ENCODE assay signal across 8 cellular contexts in genomic region chr17:72120878-72121163, GRCh38. TPM values are rescaled to one million over a fixed set of nuclear protein-coding genes. Genes with fewer than 3 reads are reported as not detected.
DNase-seq lines count a peak whose midpoint lies in the region; ATAC-seq, FAIRE-seq and TF ChIP-seq lines count a peak whose summit lies in the region.

TSS of gene SOX9 (plus strand) at chr17:72121020. CDS start at chr17:72121392, 372 bp downstream.

- intact Hi-C loops in Calu3 (cut with micrococcal nuclease; ENCODE audit: unreplicated experiment) = no loop called here

- peaks cover 49% of the 10 kb centered on the region for H3K27me3 Mint-ChIP-seq in Calu3 (ENCODE audit: unreplicated experiment)

- FAIRE-seq in GM19239 (lab: Jason Lieb, UNC) = peak; percentile 85

- peak; percentile 77 for ATAC-seq in HG03159 (IDR thresholded peaks at IDR 0.05; ENCODE audit: unreplicated experiment)

- H3K27ac Mint-ChIP-seq in Calu3 (ENCODE audit: unreplicated experiment) = peak within 1 kb of the TSS; percentile 97

- peaks cover 82% of the 10 kb centered on the region for H3K36me3 Mint-ChIP-seq in Calu3 (ENCODE audit: insufficient read depth, unreplicated experiment)

- peaks cover 27% of the 10 kb centered on the region for H3K27me3 ChIP-seq in kidney epithelial cell (ENCODE audit: control insufficient read depth, insufficient read depth, low read length)

- peak within 1 kb of the TSS; percentile 79 for H3K27ac ChIP-seq in substantia nigra (ENCODE audit: low read depth, low read length, poor library complexity, severe bottlenecking)

- TF ChIP-seq CTCF in Calu3 (IDR thresholded peaks at IDR 0.05; ENCODE audit: unreplicated experiment) = no peak
- no peak for TF ChIP-seq CTCF in kidney epithelial cell (IDR thresholded peaks at IDR 0.05; ENCODE audit: insufficient read depth, low read length, poor library complexity, severe bottlenecking)

- H3K4me1 Mint-ChIP-seq in Calu3 (ENCODE audit: low read depth, unreplicated experiment) = peaks cover 25% of the 10 kb centered on the region

- peak within 1 kb of the TSS; percentile 90 for H3K4me3 Mint-ChIP-seq in Calu3 (ENCODE audit: low read depth, unreplicated experiment)

- CTCF ChIA-PET in Calu3 (lab: Charles Lee) = interaction anchor here (0.6 to 1.2 kb wide), 10 partner anchors 163 to 1354 kb away, joined by 3 to 7 read pairs (median 4); no protein-coding TSS in a partner anchor

- no TSS peak for BruUV-seq in Calu3 (replicated peaks; lab: Mats Ljungman, UMichigan)

- no peaks in the 10 kb centered on the region for H3K9me3 Mint-ChIP-seq in Calu3 (ENCODE audit: low read depth, unreplicated experiment)

- peaks cover 1% of the 10 kb centered on the region for H3K36me3 ChIP-seq in kidney epithelial cell (ENCODE audit: control insufficient read depth, insufficient read depth, low read length)

- H3K4me3 ChIP-seq in kidney epithelial cell (ENCODE audit: low read depth, low read length) = peak within 1 kb of the TSS; percentile 96

- DNase-seq in Calu3 = peak; percentile 94
- DNase-seq in GM19239 (ENCODE audit: insufficient read length, low spot score) = peak; percentile 84
- peak; percentile 97 for DNase-seq in NCI-H460 (ENCODE audit: extremely low read depth, low read depth)
- DNase-seq in cerebellar cortex (ENCODE audit: low spot score) = peak; percentile 60
- DNase-seq in kidney epithelial cell (ENCODE audit: low read depth) = peak; percentile 81
- DNase-seq in substantia nigra (lab: John Stamatoyannopoulos, UW) = peak in 46 of 49 donors; percentile 60 to 96 (median 90)
- no peak for DNase-seq in effector CD4-positive, alpha-beta T cell

RNA-seq across cellular contexts. Expression of gene SOX9, which starts in this region (rescaled TPM):
- total RNA-seq in Calu3 (2022) (173 and 210 TPM in 2 replicates), kidney epithelial cell (65.9 and 80.0 TPM in 2 replicates)
- 43.8 and 46.4 TPM in 2 replicates for total RNA-seq in NCI-H460 (2014; rRNA removed; shearing (Covaris generic))
- polyA plus RNA-seq in NCI-H460 (2014; cell fraction: nucleus; rRNA removed) = 6.4 and 11.4 TPM in 2 replicates
